ENCODE assay signal across 18 cellular contexts in genomic region chr13:64633948-64634347, GRCh38.
"Had no signal": no experiment of that assay in that cellular context is flagged by ENCODE, and none has a peak within 500 bp of the region (broad histone marks: within the 10 kb centered on the region; RNA-seq: fewer than 3 reads in every experiment).

No MANE protein-coding gene starts in this region.

- H3K27me3 ChIP-seq: ascending aorta, gastroesophageal sphincter, sigmoid colon, transverse colon had no signal

- H3K36me3 ChIP-seq: ascending aorta, gastroesophageal sphincter, sigmoid colon, transverse colon had no signal

- H3K27ac ChIP-seq: ascending aorta, epithelial cell of prostate, gastroesophageal sphincter, sigmoid colon, transverse colon, VCaP had no signal

- H3K4me1 ChIP-seq: ascending aorta, gastroesophageal sphincter, sigmoid colon, transverse colon had no signal

- DNase-seq: activated CD4-positive, alpha-beta T cell treated with anti-CD3 and anti-CD28 coated beads for 36 hours; activated CD8-positive, alpha-beta memory T cell treated with anti-CD3 and anti-CD28 coated beads, Interleukin-2, amount 50 U/mL, for 4 hours; activated CD8-positive, alpha-beta T cell treated with anti-CD3 and anti-CD28 coated beads for 36 hours; central memory CD4-positive, alpha-beta T cell; cortex of kidney; effector memory CD4-positive, alpha-beta T cell; kidney; left ventricle myocardium superior; sigmoid colon; stimulated activated CD4-positive, alpha-beta T cell treated with anti-CD3 and anti-CD28 coated beads, Interleukin-2, amount 100 ng/mL, for 24 hours; stimulated activated naive CD4-positive, alpha-beta T cell; substantia nigra; T1000; transverse colon had no signal

- H3K4me3 ChIP-seq: ascending aorta, gastroesophageal sphincter, sigmoid colon, transverse colon had no signal
